Comparison of ENCODE assay signal across 1 cellular context in genomic region chr22:23786261-23786710, GRCh38.
TF ChIP-seq lines count a peak whose summit lies in the region.

No MANE protein-coding gene starts in this region.

TF ChIP-seq in liver, 16 proteins besides CTCF, POLR2A, EP300 and RAD21 (continued from another document):
- TF ChIP-seq JUND (IDR thresholded peaks at IDR 0.05) = no peak
